In the genomic region with DNA sequence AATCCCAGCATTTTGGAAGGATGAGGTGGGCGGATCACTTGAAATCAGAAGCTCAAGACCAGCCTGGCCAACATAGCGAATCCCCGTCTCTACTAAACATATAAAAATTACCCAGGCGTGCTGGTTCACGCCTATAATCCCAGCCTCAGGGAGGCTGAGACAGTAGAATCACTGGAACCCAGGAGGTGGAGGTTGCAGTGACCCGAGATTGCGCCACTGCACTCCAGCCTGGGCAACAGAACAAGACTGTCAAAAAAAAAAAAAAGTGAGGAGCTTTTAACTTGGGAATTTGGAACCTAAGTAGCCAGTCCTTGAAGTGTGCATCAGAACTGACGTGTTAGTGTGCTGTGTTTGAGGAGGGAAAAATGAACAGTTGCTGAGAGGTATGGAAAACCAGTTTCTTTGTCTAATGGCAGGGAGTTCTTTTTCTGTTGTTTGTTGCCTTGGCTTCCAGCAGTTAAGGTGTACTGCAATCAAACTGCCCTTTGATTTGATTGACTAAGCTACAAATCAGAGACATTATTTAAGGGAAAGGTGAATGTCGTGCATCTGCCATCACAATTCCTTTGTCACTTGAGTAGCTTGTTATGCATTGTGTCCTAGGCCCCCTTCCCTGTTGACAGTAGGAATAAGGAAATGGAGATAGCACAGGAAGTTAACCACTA, we compare ENCODE assay signal across 1 cellular context.
TF ChIP-seq lines count a peak whose summit lies in the region.

No MANE protein-coding gene starts in this region.

TF ChIP-seq in HepG2, 621 proteins besides CTCF, POLR2A, EP300 and RAD21:
- TF ChIP-seq PCBP1 (IDR thresholded peaks at IDR 0.05; ENCODE audit: borderline replicate concordance, low read depth, low read length) (no peak), ZFP37 (CRISPR knock-in tag; IDR thresholded peaks at IDR 0.05; ENCODE audit: borderline replicate concordance) (no peak), ATRX (CRISPR knock-in tag; IDR thresholded peaks at IDR 0.05; ENCODE audit: borderline replicate concordance) (no peak), KLF11 (CRISPR knock-in tag; IDR thresholded peaks at IDR 0.05) (no peak), CENPX (CRISPR knock-in tag; IDR thresholded peaks at IDR 0.05) (no peak)
